ENCODE assay signal across 25 cellular contexts in the genomic region with DNA sequence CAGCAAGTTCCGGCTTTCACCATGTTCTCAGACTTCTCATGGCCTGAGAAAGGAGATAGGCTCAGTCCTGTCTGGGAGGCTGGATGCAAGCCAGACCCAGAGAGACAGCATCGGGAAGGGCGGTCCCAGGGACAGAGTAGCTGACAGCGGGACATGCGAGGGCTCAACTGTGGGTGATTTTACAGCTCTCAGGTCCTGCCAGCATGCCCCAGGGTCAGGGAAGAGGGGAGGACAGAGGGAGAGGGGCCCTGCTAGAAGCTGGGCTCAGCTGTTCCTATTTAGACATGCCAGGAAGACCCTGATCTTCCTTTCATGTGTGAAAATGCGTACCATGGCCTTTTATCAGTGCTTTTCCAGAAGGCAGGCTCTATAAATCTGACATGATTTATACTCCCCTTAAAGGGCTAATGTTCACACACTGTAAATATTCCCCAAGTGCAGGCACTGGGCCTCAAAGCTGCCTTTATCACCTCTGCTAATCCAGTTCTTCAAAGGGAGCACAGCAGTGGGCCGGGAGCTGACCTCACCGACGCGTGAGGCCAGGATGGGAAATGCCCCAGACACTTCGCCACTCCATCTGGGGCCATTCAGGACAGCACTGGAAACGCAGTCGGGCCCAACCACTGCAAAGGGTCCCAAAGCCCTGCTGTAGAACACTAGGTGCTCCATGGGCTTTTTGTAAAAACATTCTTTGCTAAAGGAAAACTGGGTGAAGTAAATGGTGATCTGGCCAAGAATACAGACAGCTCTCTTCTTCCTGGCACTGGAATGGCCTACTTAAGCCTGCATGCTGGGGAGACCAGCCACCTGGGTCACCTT.
A peak's percentile ranks its signal among the peaks of the same experiment; 100 is the strongest.
DNase-seq lines count a peak whose midpoint lies in the region; ATAC-seq and TF ChIP-seq lines count a peak whose summit lies in the region.
"Had no signal": no experiment of that assay in that cellular context is flagged by ENCODE, and none has a peak within 500 bp of the region (broad histone marks: within the 10 kb centered on the region; RNA-seq: fewer than 3 reads in every experiment).

No MANE protein-coding gene starts in this region.

- H3K79me2 ChIP-seq in smooth muscle cell (ENCODE audit: low read depth) (no peaks in the 10 kb centered on the region), GM23248 (ENCODE audit: insufficient read depth) (no peaks in the 10 kb centered on the region)

- no peak overlapping the region for H3K4me3 ChIP-seq in smooth muscle cell
- no peak overlapping the region for H3K4me3 ChIP-seq in GM23248
- H3K4me3 ChIP-seq: adrenal gland, psoas muscle, skin epidermis, tibial nerve had no signal

- H3K9me3 ChIP-seq in smooth muscle cell (replicated peaks; ENCODE audit: low read depth) (no peaks in the 10 kb centered on the region), GM23248 (ENCODE audit: low read depth) (no peaks in the 10 kb centered on the region)
- H3K9me3 ChIP-seq: adrenal gland, psoas muscle, tibial nerve had no signal

- H3K9me3 Mint-ChIP-seq in activated T-cell treated with anti-CD3 and anti-CD28 coated beads, Interleukin-2, amount 50 U/mL, for 72 hours: no peaks in the 10 kb centered on the region
- H3K9me3 Mint-ChIP-seq: activated CD8-positive, alpha-beta T cell treated with anti-CD3 and anti-CD28 coated beads for 36 hours; CD8-positive, alpha-beta memory T cell; stimulated activated naive CD8-positive, alpha-beta T cell treated with anti-CD3 and anti-CD28 coated beads, Interleukin-15, amount 100 ng/mL, for 72 hours had no signal

- no peak overlapping the region for H3K27ac Mint-ChIP-seq in activated T-cell treated with anti-CD3 and anti-CD28 coated beads, Interleukin-2, amount 50 U/mL, for 72 hours
- H3K27ac Mint-ChIP-seq: activated CD8-positive, alpha-beta T cell treated with anti-CD3 and anti-CD28 coated beads for 36 hours; CD8-positive, alpha-beta memory T cell; stimulated activated naive CD8-positive, alpha-beta T cell treated with anti-CD3 and anti-CD28 coated beads, Interleukin-15, amount 100 ng/mL, for 72 hours had no signal

- H3K9ac ChIP-seq in smooth muscle cell (ENCODE audit: low read depth) (no peak overlapping the region), GM23248 (no peak overlapping the region)

- H3K4me1 ChIP-seq in smooth muscle cell (ENCODE audit: low read depth) (no peaks in the 10 kb centered on the region), GM23248 (ENCODE audit: insufficient read depth) (peaks cover 7% of the 10 kb centered on the region; the same call in 1 of the 2 replicates)
- H3K4me1 ChIP-seq: psoas muscle, tibial nerve had no signal

- in situ Hi-C loops in GM23248 (cut with MboI): no loop called here

- DNase-seq in DMS153 (lab: John Stamatoyannopoulos, UW) (peak; percentile 26), DMS153 treated with DMSO at 0.1 percent for 48 hours (lab: John Stamatoyannopoulos, UW; ENCODE audit: unreplicated experiment) (no peak), amniotic epithelial cell (ENCODE audit: low read depth) (peak; percentile 51), islet precursor cell (peak; percentile 90), smooth muscle cell (lab: John Stamatoyannopoulos, UW; ENCODE audit: unreplicated experiment) (no peak), GM23248 (no peak), GM19240 (ENCODE audit: insufficient read length, low spot score) (no peak)
- DNase-seq in activated T-cell treated with anti-CD3 and anti-CD28 coated beads, Interleukin-2, amount 50 U/mL, for 72 hours: no peak
- DNase-seq: activated CD8-positive, alpha-beta T cell treated with anti-CD3 and anti-CD28 coated beads for 36 hours; activated T-cell treated with anti-CD3 and anti-CD28 coated beads for 4 hours; CD8-positive, alpha-beta memory T cell; cortex of kidney; MM.1S; NCI-H1417 treated with DMSO at 0.1 percent for 48 hours; NCI-H526; psoas muscle; stimulated activated CD4-positive, alpha-beta T cell treated with anti-CD3 and anti-CD28 coated beads, Interleukin-2, amount 100 ng/mL, for 24 hours; stimulated activated naive CD8-positive, alpha-beta T cell treated with anti-CD3 and anti-CD28 coated beads, Interleukin-15, amount 100 ng/mL, for 72 hours had no signal

- H3K36me3 Mint-ChIP-seq in activated T-cell treated with anti-CD3 and anti-CD28 coated beads, Interleukin-2, amount 50 U/mL, for 72 hours (ENCODE audit: insufficient read depth in 2 of 2): no peaks in the 10 kb centered on the region
- H3K36me3 Mint-ChIP-seq: CD8-positive, alpha-beta memory T cell had no signal

- H4K20me1 ChIP-seq in smooth muscle cell (ENCODE audit: low read depth): no peaks in the 10 kb centered on the region
- H4K20me1 ChIP-seq in GM23248 (ENCODE audit: insufficient read depth): no peaks in the 10 kb centered on the region

- no peaks in the 10 kb centered on the region for H3K9me2 ChIP-seq in GM23248 (ENCODE audit: insufficient read depth)

- peaks cover 79% of the 10 kb centered on the region for H3K27me3 ChIP-seq in smooth muscle cell (ENCODE audit: low read depth)
- no peaks in the 10 kb centered on the region for H3K27me3 ChIP-seq in GM23248 (replicated peaks; ENCODE audit: insufficient read depth)
- H3K27me3 ChIP-seq: adrenal gland, tibial nerve had no signal

- H3F3A ChIP-seq in smooth muscle cell (ENCODE audit: low read depth): no peaks in the 10 kb centered on the region
- no peaks in the 10 kb centered on the region for H3F3A ChIP-seq in GM23248 (ENCODE audit: insufficient read depth)

- no peak overlapping the region for H3K4me3 Mint-ChIP-seq in activated T-cell treated with anti-CD3 and anti-CD28 coated beads, Interleukin-2, amount 50 U/mL, for 72 hours
- H3K4me3 Mint-ChIP-seq: activated CD8-positive, alpha-beta T cell treated with anti-CD3 and anti-CD28 coated beads for 36 hours; CD8-positive, alpha-beta memory T cell; stimulated activated naive CD8-positive, alpha-beta T cell treated with anti-CD3 and anti-CD28 coated beads, Interleukin-15, amount 100 ng/mL, for 72 hours had no signal

- H3K36me3 ChIP-seq in smooth muscle cell (ENCODE audit: low read depth) (no peaks in the 10 kb centered on the region), GM23248 (ENCODE audit: low read depth) (no peaks in the 10 kb centered on the region)
- H3K36me3 ChIP-seq: adrenal gland, tibial nerve had no signal

- peaks cover 20% of the 10 kb centered on the region for H3K27me3 Mint-ChIP-seq in activated T-cell treated with anti-CD3 and anti-CD28 coated beads, Interleukin-2, amount 50 U/mL, for 72 hours (ENCODE audit: low read depth)

- H3K4me2 ChIP-seq in smooth muscle cell (peak overlapping the region; percentile 14), GM23248 (ENCODE audit: unreplicated experiment) (no peak overlapping the region)

- H2AFZ ChIP-seq in smooth muscle cell (ENCODE audit: low read depth) (no peak overlapping the region), GM23248 (no peak overlapping the region)

- H3K27ac ChIP-seq in smooth muscle cell (ENCODE audit: low read depth) (no peak overlapping the region), GM23248 (no peak overlapping the region)
- H3K27ac ChIP-seq: 22Rv1, adrenal gland, psoas muscle, RWPE1, skin epidermis, tibial nerve had no signal

- no peak for TF ChIP-seq CTCF in smooth muscle cell (IDR thresholded peaks at IDR 0.05; ENCODE audit: borderline replicate concordance, insufficient read depth, poor library complexity, severe bottlenecking)

- WGBS in smooth muscle cell (ENCODE audit: low lambda C conversion rate): 4% methylated on average over 13 of the region's 13 CpGs
- 87 to 89% methylated on average over 13 of the region's 13 CpGs for WGBS in GM23248 (ENCODE audit: low coverage in 1 of 2, low lambda C conversion rate in 2 of 2, missing lambda C conversion rate in 2 of 2), 2 experiments

- ATAC-seq in activated T-cell treated with anti-CD3 and anti-CD28 coated beads, Interleukin-2, amount 50 U/mL, for 72 hours (replicated peaks in 1 of 2): no peak
- ATAC-seq: activated CD4-positive, CD25-positive, alpha-beta regulatory T cell treated with anti-CD3 and anti-CD28 coated beads, Interleukin-2, amount 50 U/mL, for 24 hours; activated CD8-positive, alpha-beta T cell treated with anti-CD3 and anti-CD28 coated beads for 36 hours; left lobe of liver; psoas muscle; stimulated activated naive CD8-positive, alpha-beta T cell treated with anti-CD3 and anti-CD28 coated beads, Interleukin-15, amount 100 ng/mL, for 72 hours had no signal

- no peaks in the 10 kb centered on the region for H3K4me1 Mint-ChIP-seq in activated T-cell treated with anti-CD3 and anti-CD28 coated beads, Interleukin-2, amount 50 U/mL, for 72 hours (ENCODE audit: low read depth)
- H3K4me1 Mint-ChIP-seq: CD8-positive, alpha-beta memory T cell; stimulated activated naive CD8-positive, alpha-beta T cell treated with anti-CD3 and anti-CD28 coated beads, Interleukin-15, amount 100 ng/mL, for 72 hours had no signal

Comparison
In these comparisons a context has a peak if more than half of its experiments do, and no peak if none do; other contexts are left out.
1. DNase-seq: peak in DMS153 (single experiment), amniotic epithelial cell (single experiment) and islet precursor cell (single experiment); none in DMS153 treated with DMSO at 0.1 percent for 48 hours (single experiment), smooth muscle cell (single experiment), GM23248 (single experiment), activated T-cell treated with anti-CD3 and anti-CD28 coated beads, Interleukin-2, amount 50 U/mL, for 72 hours (0 of 2) and GM19240 (single experiment).